Comparison of ENCODE assay signal across 15 cellular contexts in genomic region chr5:3601929-3602712, GRCh38. TPM values are rescaled to one million over a fixed set of nuclear protein-coding genes. Genes with fewer than 3 reads are reported as not detected.
DNase-seq lines count a peak whose midpoint lies in the region; TF ChIP-seq lines count a peak whose summit lies in the region.
"Had no signal": no experiment of that assay in that cellular context is flagged by ENCODE, and none has a peak within 500 bp of the region (broad histone marks: within the 10 kb centered on the region; RNA-seq: fewer than 3 reads in every experiment).

No MANE protein-coding gene starts in this region.

- H3K9me3 Mint-ChIP-seq in nephron: no peaks in the 10 kb centered on the region
- H3K9me3 Mint-ChIP-seq: stimulated activated naive CD8-positive, alpha-beta T cell treated with anti-CD3 and anti-CD28 coated beads, Interleukin-15, Interleukin-2, amounts not matched to agents 100 ng/mL and 50 ng/mL, for 24 hours had no signal

- peaks cover 98% of the 10 kb centered on the region for H3K27me3 Mint-ChIP-seq in nephron (ENCODE audit: low read depth)

- H4K20me1 ChIP-seq in BLaER1: peaks cover 99% of the 10 kb centered on the region

- intact Hi-C loops in esophagus muscularis mucosa (cut with DNase I): no loop called here

- 7% methylated on average over 34 of the region's 69 CpGs for WGBS in esophagus muscularis mucosa

- peaks cover 22% of the 10 kb centered on the region for H3K4me1 Mint-ChIP-seq in nephron
- H3K4me1 Mint-ChIP-seq: memory B cell had no signal

- no peak for TF ChIP-seq POLR2A in esophagus muscularis mucosa (IDR thresholded peaks at IDR 0.05; ENCODE audit: low read depth)

- peak overlapping the region; percentile 95 for H3K9ac ChIP-seq in BLaER1

- H3K27me3 ChIP-seq in BLaER1 (peaks cover 95% of the 10 kb centered on the region), esophagus muscularis mucosa (peaks cover 0 to 100% (median 62%) of the 10 kb centered on the region in 4 donors)

- no peak for TF ChIP-seq EP300 in esophagus muscularis mucosa (IDR thresholded peaks at IDR 0.05)

- H3K27ac Mint-ChIP-seq in nephron: peak overlapping the region in 2 of 3 experiments; percentile 7 to 91
- H3K27ac Mint-ChIP-seq: memory B cell; stimulated activated naive CD8-positive, alpha-beta T cell treated with anti-CD3 and anti-CD28 coated beads, Interleukin-15, Interleukin-2, amounts not matched to agents 100 ng/mL and 50 ng/mL, for 24 hours had no signal

- peak; percentile 16 for DNase-seq in M059J (ENCODE audit: low read depth)
- no peak for DNase-seq in esophagus muscularis mucosa (ENCODE audit: extremely low spot score)
- no peak for DNase-seq in kidney glomerular epithelial cell (lab: John Stamatoyannopoulos, UW)
- DNase-seq in T-helper 2 cell: no peak
- no peak for DNase-seq in NCI-H2171 treated with DMSO at 0.1 percent for 48 hours (lab: John Stamatoyannopoulos, UW)
- DNase-seq in DMS114 treated with DMSO at 0.1 percent for 48 hours (lab: John Stamatoyannopoulos, UW; ENCODE audit: unreplicated experiment): no peak
- DNase-seq: BE2C, EL, NCI-H1092, NCI-H446 had no signal

- H3K4me2 ChIP-seq in BLaER1: peak overlapping the region; percentile 91

- H3K4me3 ChIP-seq in BLaER1 (peak overlapping the region; percentile 82), esophagus muscularis mucosa (peak overlapping the region; percentile 10 to 34 (median 24))

- H3K9me3 ChIP-seq in BLaER1 (no peaks in the 10 kb centered on the region; the same call in 1 of the 2 replicates), esophagus muscularis mucosa (no peaks in the 10 kb centered on the region)
- H3K9me3 ChIP-seq: BE2C had no signal

- H3K27ac ChIP-seq in BLaER1 (peak overlapping the region; percentile 94), esophagus muscularis mucosa (replicated peaks in 1 of 4) (no peak overlapping the region)

- peak overlapping the region; percentile 63 to 76 (median 70) for H3K4me3 Mint-ChIP-seq in nephron
- H3K4me3 Mint-ChIP-seq: memory B cell; stimulated activated naive CD8-positive, alpha-beta T cell treated with anti-CD3 and anti-CD28 coated beads, Interleukin-15, Interleukin-2, amounts not matched to agents 100 ng/mL and 50 ng/mL, for 24 hours had no signal

- H3K4me1 ChIP-seq in BLaER1: peaks cover 52% of the 10 kb centered on the region
- H3K4me1 ChIP-seq in esophagus muscularis mucosa: peaks cover 12 to 55% (median 36%) of the 10 kb centered on the region in 4 donors
- H3K4me1 ChIP-seq: BE2C had no signal

- peaks cover 29% of the 10 kb centered on the region for H3K36me3 Mint-ChIP-seq in nephron (ENCODE audit: low read depth)

- no peak for TF ChIP-seq CTCF in esophagus muscularis mucosa (IDR thresholded peaks at IDR 0.05)
- no peak for TF ChIP-seq CTCF in nephron (IDR thresholded peaks at IDR 0.05; ENCODE audit: unreplicated experiment in 3 of 3)

- H3K36me3 ChIP-seq in BLaER1 (peaks cover 56% of the 10 kb centered on the region), esophagus muscularis mucosa (no peaks in the 10 kb centered on the region)
- H3K36me3 ChIP-seq: BE2C had no signal

RNA-seq across cellular contexts. Expression of gene IRX1, which starts 6.5 kb away (rescaled TPM):
- total RNA-seq in M059J (2014; rRNA removed; shearing (Covaris generic)): 9.3 and 23.8 TPM in 2 replicates
- total RNA-seq in esophagus muscularis mucosa: under 1 TPM in 1 of 4 donors, not detected in 3; 0.17 TPM
- total RNA-seq: dermis microvascular lymphatic vessel endothelial cell had no signal
